Comparison of ENCODE assay signal across 8 cellular contexts in genomic region chr5:168486136-168486879, GRCh38. TPM values are rescaled to one million over a fixed set of nuclear protein-coding genes. Genes with fewer than 3 reads are reported as not detected.
A peak's percentile ranks its signal among the peaks of the same experiment; 100 is the strongest.
DNase-seq lines count a peak whose midpoint lies in the region; ATAC-seq, FAIRE-seq and TF ChIP-seq lines count a peak whose summit lies in the region.

TSS of gene RARS1 (plus strand) at chr5:168486471. CDS start at chr5:168486499, 28 bp downstream.

- H2AFZ ChIP-seq in OCI-LY3 (ENCODE audit: low read depth, low read length) = peak within 1 kb of the TSS; percentile 99
- peak within 1 kb of the TSS; percentile 75 for H2AFZ ChIP-seq in endothelial cell of umbilical vein (ENCODE audit: low read depth, low read length)

- H3K27me3 ChIP-seq in OCI-LY3 (ENCODE audit: low read depth, low read length) = no peaks in the 10 kb centered on the region
- no peaks in the 10 kb centered on the region for H3K27me3 ChIP-seq in endothelial cell of umbilical vein (ENCODE audit: control insufficient read depth in 2 of 2, insufficient read depth in 2 of 2, low read length in 2 of 2)

- H3K9me3 ChIP-seq in OCI-LY3 (ENCODE audit: insufficient read depth, low read length) = no peaks in the 10 kb centered on the region
- H3K9me3 ChIP-seq in endothelial cell of umbilical vein (replicated peaks; ENCODE audit: control insufficient read depth, insufficient read depth, low read length) = no peaks in the 10 kb centered on the region

- CTCF ChIA-PET in endothelial cell of umbilical vein (lab: Charles Lee) = no interaction called here

- peak; percentile 82 for ATAC-seq in GM21526 (IDR thresholded peaks at IDR 0.05; ENCODE audit: low FRiP score, unreplicated experiment)

- H3K4me3 ChIP-seq in OCI-LY3 (ENCODE audit: low read length) (peak within 1 kb of the TSS; percentile 92), endothelial cell of umbilical vein (replicated peaks in 1 of 3; ENCODE audit: insufficient read depth in 1 of 3, low read depth in 1 of 3, low read length in 3 of 3) (peak within 1 kb of the TSS; percentile 62 to 98 (median 82))

- H4K20me1 ChIP-seq in OCI-LY3 (ENCODE audit: insufficient read depth, low read length) (no peaks in the 10 kb centered on the region), endothelial cell of umbilical vein (replicated peaks; ENCODE audit: control insufficient read depth, extremely low read depth, insufficient read depth, low read length) (no peaks in the 10 kb centered on the region)

- H3K4me2 ChIP-seq in OCI-LY3 (ENCODE audit: low read length) = peak within 1 kb of the TSS; percentile 99
- H3K4me2 ChIP-seq in endothelial cell of umbilical vein (ENCODE audit: insufficient read depth, low read length) = peak within 1 kb of the TSS; percentile 74

- intact Hi-C loops in endothelial cell of umbilical vein (cut with micrococcal nuclease) = loop anchor here (1.0 to 10.0 kb wide), 4 partner anchors 76 to 1098 kb away; partner anchors contain the start of genes PANK3 and SPDL1

- dilution Hi-C loops in endothelial cell of umbilical vein (cut with MboI; ENCODE audit: extremely low pct_ligation_motif_present, low sequenced_read_pairs) = no loop called here

- TF ChIP-seq CTCF in OCI-LY3 (IDR thresholded peaks at IDR 0.05; ENCODE audit: low read depth, low read length) (peak; percentile 86), endothelial cell of umbilical vein (IDR thresholded peaks at IDR 0.05; ENCODE audit: extremely low read depth in 1 of 2, insufficient read depth in 1 of 2, low read depth in 1 of 2, low read length in 2 of 2) (peak; percentile 97 to 98)

- peaks cover 24% of the 10 kb centered on the region for H3K36me3 ChIP-seq in OCI-LY3 (replicated peaks; ENCODE audit: low read depth, low read length)
- peaks cover 0 to 6% of the 10 kb centered on the region in 2 experiments for H3K36me3 ChIP-seq in endothelial cell of umbilical vein (ENCODE audit: control insufficient read depth in 2 of 2, extremely low read depth in 1 of 2, insufficient read depth in 2 of 2, low read length in 2 of 2)

- TF ChIP-seq POLR2A in endothelial cell of umbilical vein (IDR thresholded peaks at IDR 0.05; ENCODE audit: low read depth, low read length) = peak; percentile 94

- H3K79me2 ChIP-seq in OCI-LY3 (ENCODE audit: low read length) = peaks cover 21% of the 10 kb centered on the region
- H3K79me2 ChIP-seq in endothelial cell of umbilical vein (ENCODE audit: control insufficient read depth, insufficient read depth, low read length) = peaks cover 15% of the 10 kb centered on the region

- TSS peak; percentile 71 for BruUV-seq in endothelial cell of umbilical vein (replicated peaks; lab: Mats Ljungman, UMichigan)

- DNase-seq in DMS153 (lab: John Stamatoyannopoulos, UW) = peak; percentile 58
- peak; percentile 84 for DNase-seq in HuH-7.5 (ENCODE audit: low spot score)
- peak; percentile 73 for DNase-seq in activated T-cell treated with anti-CD3 and anti-CD28 coated beads for 1 hour (ENCODE audit: low read depth)
- peak; percentile 94 for DNase-seq in endothelial cell of umbilical vein (ENCODE audit: low read depth, low spot score)
- peak; percentile 97 for DNase-seq in midbrain (lab: John Stamatoyannopoulos, UW)
- DNase-seq in stimulated activated CD8-positive, alpha-beta memory T cell treated with anti-CD3 and anti-CD28 coated beads, Interleukin-2, amount 100 ng/mL, for 1 hour (ENCODE audit: low read depth in 2 of 2) = peak; percentile 69 to 74

- FAIRE-seq in endothelial cell of umbilical vein (lab: Jason Lieb, UNC) = peak; percentile 85

- H3K9me1 ChIP-seq in endothelial cell of umbilical vein (replicated peaks; ENCODE audit: control insufficient read depth, extremely low read depth, insufficient read depth, low read length) = no peaks in the 10 kb centered on the region

- peak within 1 kb of the TSS; percentile 79 for H3K9ac ChIP-seq in OCI-LY3 (ENCODE audit: low read length)
- peak within 1 kb of the TSS; percentile 67 for H3K9ac ChIP-seq in endothelial cell of umbilical vein (replicated peaks; ENCODE audit: extremely low read depth, insufficient read depth, low read length)

- POLR2A ChIA-PET in endothelial cell of umbilical vein (lab: Charles Lee) = interaction anchor here (1.1 kb wide), 1 partner anchor 94 kb away, joined by 4 read pairs; no protein-coding TSS in a partner anchor

- H3K4me1 ChIP-seq in OCI-LY3 (ENCODE audit: low read length) = peaks cover 15% of the 10 kb centered on the region
- H3K4me1 ChIP-seq in endothelial cell of umbilical vein (ENCODE audit: control insufficient read depth, extremely low read depth, insufficient read depth, low read length) = peaks cover 6% of the 10 kb centered on the region

- peak within 1 kb of the TSS; percentile 33 for H3K27ac ChIP-seq in OCI-LY3 (ENCODE audit: low read length)
- H3K27ac ChIP-seq in endothelial cell of umbilical vein (ENCODE audit: insufficient read depth, low read depth, low read length) = peak within 1 kb of the TSS; percentile 4

TF ChIP-seq in endothelial cell of umbilical vein, 7 proteins besides CTCF, POLR2A, EP300 and RAD21:
- TF ChIP-seq FOS (IDR thresholded peaks at IDR 0.05; ENCODE audit: borderline replicate concordance, insufficient read depth, low read length) = no peak
- TF ChIP-seq EZH2 (IDR thresholded peaks at IDR 0.05; ENCODE audit: borderline replicate concordance, low read depth, low read length, severe bottlenecking) = no peak
- no peak for TF ChIP-seq JUN (IDR thresholded peaks at IDR 0.05; ENCODE audit: borderline replicate concordance, insufficient read depth, insufficient read length, low read depth)
- TF ChIP-seq MYC (IDR thresholded peaks at IDR 0.05; ENCODE audit: low read depth, low read length) = no peak
- TF ChIP-seq POLR2AphosphoS5 (IDR thresholded peaks at IDR 0.05; ENCODE audit: insufficient read depth, low read depth, low read length) = peak; percentile 93

RNA-seq across cellular contexts. Expression of gene RARS1, which starts in this region (rescaled TPM):
- total RNA-seq in endothelial cell of umbilical vein = 90.4 and 104 TPM in 2 replicates
- 19.8 and 28.0 TPM in 2 replicates for polyA plus RNA-seq in endothelial cell of umbilical vein
- polyA plus RNA-seq in endothelial cell of umbilical vein (2011; cell fraction: cytosol; rRNA removed) = 44.3 and 44.7 TPM in 2 replicates
- 82.6 and 118 TPM in 2 replicates for polyA plus RNA-seq in endothelial cell of umbilical vein (2011; cell fraction: nucleus; rRNA removed)
- polyA plus RNA-seq in endothelial cell of umbilical vein (2012) = 65.3 and 117 TPM in 2 replicates
- 30.2 and 33.3 TPM in 2 replicates for polyA minus RNA-seq in endothelial cell of umbilical vein
- 49.7 TPM for polyA minus RNA-seq in endothelial cell of umbilical vein (2011; cell fraction: cytosol; rRNA and poly(A)+ RNA removed)
- polyA minus RNA-seq in endothelial cell of umbilical vein (2011; cell fraction: nucleus; rRNA and poly(A)+ RNA removed) = 24.6 and 42.6 TPM in 2 replicates

Comparison
In these comparisons a context has a peak if more than half of its experiments do, and no peak if none do; other contexts are left out.
1. Peak in every context shown above with its lines: DNase-seq, ATAC-seq, H3K4me3 ChIP-seq and H3K27ac ChIP-seq.